ENCODE assay signal across 22 cellular contexts in the genomic region with DNA sequence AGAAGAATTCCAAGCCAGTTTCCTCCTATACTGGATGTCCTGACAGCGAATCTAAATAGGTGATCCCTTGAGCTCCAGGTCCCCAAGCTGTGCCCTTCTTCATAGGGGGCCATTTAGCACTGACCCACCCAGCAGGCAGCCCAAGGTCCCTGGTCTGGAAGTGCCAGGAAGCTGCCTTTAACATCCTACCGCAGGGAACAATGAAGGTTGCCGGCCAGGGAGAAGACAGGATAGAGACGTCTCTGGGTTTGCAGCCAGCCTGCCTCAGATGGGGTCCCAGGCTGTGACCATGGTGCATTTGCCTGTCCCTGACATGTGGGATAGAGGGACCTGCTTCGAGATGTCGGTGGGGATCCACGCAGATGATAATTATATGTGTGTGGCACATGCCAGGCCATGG. TPM values are rescaled to one million over a fixed set of nuclear protein-coding genes. Genes with fewer than 3 reads are reported as not detected.
DNase-seq lines count a peak whose midpoint lies in the region; ATAC-seq and TF ChIP-seq lines count a peak whose summit lies in the region.
"Had no signal": no experiment of that assay in that cellular context is flagged by ENCODE, and none has a peak within 500 bp of the region (broad histone marks: within the 10 kb centered on the region; RNA-seq: fewer than 3 reads in every experiment).

No MANE protein-coding gene starts in this region.

- CTCF ChIA-PET in CD4-positive, alpha-beta memory T cell (lab: Charles Lee; ENCODE audit: partially characterized antibody), result no interaction called here
- CTCF ChIA-PET in PC-9 (lab: Charles Lee), result no interaction called here

- H3K9ac ChIP-seq in mucosa of rectum (ENCODE audit: low read depth in 1 of 2, low read length in 2 of 2), result peak overlapping the region in 1 of 2 donors; percentile 69

- H3K27ac Mint-ChIP-seq in CD4-positive, alpha-beta memory T cell, result no peak overlapping the region
- H3K27ac Mint-ChIP-seq: activated naive CD4-positive, alpha-beta T cell treated with anti-CD3 and anti-CD28 coated beads for 36 hours; mesothelial cell of epicardium had no signal

- intact Hi-C loops in CD4-positive, alpha-beta memory T cell (cut with micrococcal nuclease), result no loop called here
- intact Hi-C loops in PC-9 (cut with micrococcal nuclease; ENCODE audit: unreplicated experiment) (loop anchor here (2.0 kb wide), 1 partner anchor 157 kb away; no protein-coding TSS in a partner anchor), left lung (cut with DNase I) (no loop called here)

- no peaks in the 10 kb centered on the region for H3K9me2 ChIP-seq in PC-9 (ENCODE audit: insufficient read depth)

- peaks cover 22% of the 10 kb centered on the region for H4K20me1 ChIP-seq in PC-9 (ENCODE audit: insufficient read depth)

- no peak for TF ChIP-seq CTCF in PC-9 (conservative IDR thresholded peaks at IDR 0.05)
- no peak for TF ChIP-seq CTCF in coronary artery (IDR thresholded peaks at IDR 0.05)
- no peak for TF ChIP-seq CTCF in left lung (IDR thresholded peaks at IDR 0.05)

- H3F3A ChIP-seq in PC-9 (ENCODE audit: insufficient read depth, low read depth), result peaks cover 24% of the 10 kb centered on the region

- peaks cover 25% of the 10 kb centered on the region for H3K27me3 ChIP-seq in CD4-positive, alpha-beta memory T cell (ENCODE audit: insufficient read depth, low read length)
- no peaks in the 10 kb centered on the region for H3K27me3 ChIP-seq in PC-9 (ENCODE audit: insufficient read depth, low read depth)
- peaks cover 39 to 40% of the 10 kb centered on the region in 2 donors for H3K27me3 ChIP-seq in mucosa of rectum (ENCODE audit: control insufficient read depth in 2 of 2, insufficient read depth in 2 of 2, low read length in 2 of 2)
- H3K27me3 ChIP-seq in left lung, result peaks cover 45 to 95% of the 10 kb centered on the region in 2 donors

- H3K9me3 Mint-ChIP-seq in CD4-positive, alpha-beta memory T cell, result peaks cover 0 to 8% (median 0%) of the 10 kb centered on the region in 8 donors
- H3K9me3 Mint-ChIP-seq: activated naive CD4-positive, alpha-beta T cell treated with anti-CD3 and anti-CD28 coated beads for 36 hours; mesothelial cell of epicardium; neural crest cell; stimulated activated naive CD8-positive, alpha-beta T cell treated with anti-CD3 and anti-CD28 coated beads, Interleukin-15, amount 100 ng/mL, for 72 hours had no signal

- no peak overlapping the region for H3K4me3 ChIP-seq in CD4-positive, alpha-beta memory T cell (ENCODE audit: low read length in 2 of 2)
- H3K4me3 ChIP-seq in PC-9 (peak overlapping the region; percentile 36; the same call in 1 of the 2 replicates), coronary artery (no peak overlapping the region), mucosa of rectum (ENCODE audit: low read length in 2 of 2) (peak overlapping the region; percentile 28 to 73), left lung (no peak overlapping the region)

- DNase-seq in CD4-positive, alpha-beta memory T cell, result no peak
- DNase-seq in PC-9 (no peak), coronary artery (ENCODE audit: low spot score) (peak; percentile 61), left lung (no peak), inferior parietal cortex (ENCODE audit: extremely low spot score) (no peak)
- DNase-seq: activated CD4-positive, alpha-beta T cell treated with anti-CD3 and anti-CD28 coated beads, Interleukin-2, amount 50 U/mL, for 48 hours; activated naive CD4-positive, alpha-beta T cell treated with anti-CD3 and anti-CD28 coated beads for 36 hours; amygdala; dorsolateral prefrontal cortex; gastrocnemius medialis; left colon; psoas muscle; SIG-M5; stimulated activated CD4-positive, alpha-beta T cell treated with anti-CD3 and anti-CD28 coated beads, Interleukin-4, amount 100 ng/mL, for 24 hours; stimulated activated naive CD8-positive, alpha-beta T cell treated with anti-CD3 and anti-CD28 coated beads, Interleukin-15, amount 100 ng/mL, for 72 hours had no signal

- POLR2A ChIA-PET in CD4-positive, alpha-beta memory T cell (lab: Charles Lee; ENCODE audit: partially characterized antibody), result no interaction called here
- POLR2A ChIA-PET in PC-9 (lab: Charles Lee; ENCODE audit: unreplicated experiment), result no interaction called here

- H3K36me3 Mint-ChIP-seq in CD4-positive, alpha-beta memory T cell, result no peaks in the 10 kb centered on the region
- H3K36me3 Mint-ChIP-seq: mesothelial cell of epicardium had no signal

- no peaks in the 10 kb centered on the region for H3K9me3 ChIP-seq in CD4-positive, alpha-beta memory T cell (ENCODE audit: control insufficient read depth in 1 of 2, low read length in 2 of 2)
- H3K9me3 ChIP-seq in PC-9 (ENCODE audit: insufficient read depth, low read depth) (no peaks in the 10 kb centered on the region), mucosa of rectum (ENCODE audit: control insufficient read depth in 2 of 2, low read length in 2 of 2) (no peaks in the 10 kb centered on the region), left lung (no peaks in the 10 kb centered on the region)
- H3K9me3 ChIP-seq: gastrocnemius medialis, psoas muscle, tibial nerve had no signal

- peaks cover 28% of the 10 kb centered on the region for H3K4me1 ChIP-seq in CD4-positive, alpha-beta memory T cell (ENCODE audit: insufficient read depth, low read length)
- H3K4me1 ChIP-seq in PC-9 (replicated peaks; ENCODE audit: insufficient read depth) (peaks cover 17% of the 10 kb centered on the region), mucosa of rectum (ENCODE audit: control insufficient read depth in 2 of 2, insufficient read depth in 2 of 2, low read length in 2 of 2) (peaks cover 20 to 36% of the 10 kb centered on the region in 2 donors), left lung (peaks cover 13 to 28% of the 10 kb centered on the region in 2 donors)

- peaks cover 49 to 67% of the 10 kb centered on the region in 2 donors for H3K27me3 Mint-ChIP-seq in CD4-positive, alpha-beta memory T cell

- H3K4me3 Mint-ChIP-seq in CD4-positive, alpha-beta memory T cell, result peak overlapping the region in 6 of 8 donors; percentile 21 to 85 (median 62)
- H3K4me3 Mint-ChIP-seq: neural crest cell had no signal

- ATAC-seq in left lung, result no peak
- ATAC-seq in HG03095 (IDR thresholded peaks at IDR 0.05; ENCODE audit: unreplicated experiment), result no peak
- no peak for ATAC-seq in GM18511 (IDR thresholded peaks at IDR 0.05; ENCODE audit: unreplicated experiment)
- ATAC-seq: gastrocnemius medialis; psoas muscle; stimulated activated naive CD8-positive, alpha-beta T cell treated with anti-CD3 and anti-CD28 coated beads, Interleukin-15, amount 100 ng/mL, for 72 hours had no signal

- H2AFZ ChIP-seq in PC-9, result no peak overlapping the region

- H3K27ac ChIP-seq in CD4-positive, alpha-beta memory T cell (ENCODE audit: low read depth, low read length), result no peak overlapping the region
- H3K27ac ChIP-seq in PC-9 (no peak overlapping the region), coronary artery (peak overlapping the region in 1 of 2 donors; percentile 90), mucosa of rectum (ENCODE audit: low read depth in 2 of 2, low read length in 2 of 2) (peak overlapping the region; percentile 75 to 79), left lung (no peak overlapping the region)
- H3K27ac ChIP-seq: dorsolateral prefrontal cortex, gastrocnemius medialis, psoas muscle, tibial nerve had no signal

- peaks cover 17 to 39% (median 20%) of the 10 kb centered on the region in 4 donors for H3K4me1 Mint-ChIP-seq in CD4-positive, alpha-beta memory T cell

- peak overlapping the region; percentile 96 for H3K4me2 ChIP-seq in PC-9

- BruUV-seq in PC-9 (replicated peaks; lab: Mats Ljungman, UMichigan), result no TSS peak

- H3K79me2 ChIP-seq in PC-9 (ENCODE audit: low read depth), result peaks cover 43% of the 10 kb centered on the region

- H3K36me3 ChIP-seq in CD4-positive, alpha-beta memory T cell (ENCODE audit: insufficient read depth, low read length), result no peaks in the 10 kb centered on the region
- H3K36me3 ChIP-seq in PC-9 (ENCODE audit: low read depth) (peaks cover 16% of the 10 kb centered on the region), mucosa of rectum (ENCODE audit: control insufficient read depth in 2 of 2, insufficient read depth in 2 of 2, low read length in 2 of 2) (no peaks in the 10 kb centered on the region), left lung (no peaks in the 10 kb centered on the region)
- H3K36me3 ChIP-seq: gastrocnemius medialis, tibial nerve had no signal

RNA-seq across cellular contexts. Expression of a gene that starts 2.7 kb away (rescaled TPM):
- under 1 TPM; 0.26 to 0.36 TPM for total RNA-seq in CD4-positive, alpha-beta memory T cell
- polyA plus RNA-seq in CD4-positive, alpha-beta memory T cell, result under 1 TPM in 1 of 2 donors, not detected in 1; 0.16 TPM
- 30.1 and 39.3 TPM in 2 replicates for total RNA-seq in PC-9 (2021)
- 10 to 100 TPM in 1 of 2 donors, 1 to 10 TPM in 1; 5.8 to 10.5 TPM for total RNA-seq in left lung
- total RNA-seq: neural crest cell; psoas muscle; T-helper 1 cell treated with Interleukin-12 subunit alpha and Interleukin-12 subunit beta and Interleukin-4 antibody, amounts not matched to agents 30 ng/mL and 1 ng/mL, for 36 hours had no signal

Comparison
In these comparisons a context has a peak if more than half of its experiments do, and no peak if none do; other contexts are left out.
1. H3K27ac ChIP-seq: peak in mucosa of rectum (2 of 2); none in CD4-positive, alpha-beta memory T cell (single experiment), PC-9 (single experiment) and left lung (0 of 2).
2. H3K4me3 ChIP-seq: peak in PC-9 (single experiment) and mucosa of rectum (2 of 2); none in CD4-positive, alpha-beta memory T cell (0 of 2), coronary artery (single experiment) and left lung (0 of 2).
3. RNA of a gene that starts 2.7 kb away (total RNA-seq): 30.1 to 39.3 TPM in PC-9 and 5.8 to 10.5 TPM in left lung; 0.26 to 0.36 TPM in CD4-positive, alpha-beta memory T cell; every median in the first group is over 4 times any median in the second.